In genomic region chr7:38368191-38368605, GRCh38 we compare ENCODE assay signal across 8 cellular contexts.
A peak's percentile ranks its signal among the peaks of the same experiment; 100 is the strongest.
DNase-seq lines count a peak whose midpoint lies in the region; ATAC-seq and TF ChIP-seq lines count a peak whose summit lies in the region.

No MANE protein-coding gene starts in this region.

- H3K4me2 ChIP-seq in PC-3 (ENCODE audit: low read length), result no peak overlapping the region

- H3K27me3 ChIP-seq in PC-3 (ENCODE audit: low read length), result no peaks in the 10 kb centered on the region

- H3K36me3 ChIP-seq in PC-3 (ENCODE audit: low read depth, low read length), result no peaks in the 10 kb centered on the region

- POLR2A ChIA-PET in PC-3 (lab: Charles Lee; ENCODE audit: unreplicated experiment), result no interaction called here

- no peak overlapping the region for H3K9ac ChIP-seq in PC-3 (ENCODE audit: low read length)

- TF ChIP-seq CTCF in PC-3 (conservative IDR thresholded peaks at IDR 0.05; ENCODE audit: low read depth, low read length) (peak; percentile 73), osteocyte (IDR thresholded peaks at IDR 0.05) (peak; percentile 71)

- no peaks in the 10 kb centered on the region for H3K79me2 ChIP-seq in PC-3 (ENCODE audit: low read length)

- no peaks in the 10 kb centered on the region for H3K27me3 Mint-ChIP-seq in osteocyte (ENCODE audit: unreplicated experiment)

- DNase-seq in Ammon's horn (ENCODE audit: low spot score) (peak; percentile 63), PC-3 (peak; percentile 80), activated T-cell treated with anti-CD3 and anti-CD28 coated beads for 24 hours (ENCODE audit: low read depth) (peak; percentile 72), fibroblast of gingiva (ENCODE audit: low read depth) (peak; percentile 54), osteocyte (ENCODE audit: extremely low spot score, unreplicated experiment) (no peak), ureter (ENCODE audit: low spot score) (peak; percentile 61)

- peaks cover 6% of the 10 kb centered on the region for H3K4me1 Mint-ChIP-seq in osteocyte (ENCODE audit: unreplicated experiment)

- H3K27ac Mint-ChIP-seq in osteocyte (ENCODE audit: unreplicated experiment), result no peak overlapping the region

- ATAC-seq in GM19035 (IDR thresholded peaks at IDR 0.05; ENCODE audit: unreplicated experiment) (peak; percentile 54), HG03457 (IDR thresholded peaks at IDR 0.05; ENCODE audit: unreplicated experiment) (peak; percentile 39), PC-3 (peak; percentile 76)

- H3K9me3 ChIP-seq in PC-3 (ENCODE audit: low read length), result no peaks in the 10 kb centered on the region

- H3K4me1 ChIP-seq in PC-3 (ENCODE audit: insufficient read depth, low read length), result 0 out of 2 replicates have a peak, but pooled peaks cover 3% of the 10 kb centered on the region

- no TSS peak for BruUV-seq in PC-3 (replicated peaks; lab: Mats Ljungman, UMichigan)

- no peaks in the 10 kb centered on the region for H3K36me3 Mint-ChIP-seq in osteocyte (ENCODE audit: unreplicated experiment)

- H3K9me2 ChIP-seq in PC-3 (replicated peaks; ENCODE audit: low read length), result no peaks in the 10 kb centered on the region

- no peak overlapping the region for H3K27ac ChIP-seq in PC-3 (ENCODE audit: low read length)

- no peaks in the 10 kb centered on the region for H3F3A ChIP-seq in PC-3 (ENCODE audit: low read length, unreplicated experiment)

- intact Hi-C loops in PC-3 (cut with micrococcal nuclease), result no loop called here

- no peak overlapping the region for H3K4me3 Mint-ChIP-seq in osteocyte (ENCODE audit: unreplicated experiment)

- H3K9me3 Mint-ChIP-seq in osteocyte (ENCODE audit: unreplicated experiment), result no peaks in the 10 kb centered on the region

- CTCF ChIA-PET in PC-3 (lab: Charles Lee), result interaction anchor here (0.6 to 1.1 kb wide), 7 partner anchors 10 to 994 kb away, joined by 3 to 5 read pairs (median 4); no protein-coding TSS in a partner anchor

- H2AFZ ChIP-seq in PC-3 (ENCODE audit: low read length), result no peak overlapping the region

- no peaks in the 10 kb centered on the region for H4K20me1 ChIP-seq in PC-3 (ENCODE audit: low read length)

- H3K4me3 ChIP-seq in PC-3 (ENCODE audit: low read length), result no peak overlapping the region
